8 cellular contexts compared by ENCODE assay signal in genomic region chr20:50794846-50795634, GRCh38. TPM values are rescaled to one million over a fixed set of nuclear protein-coding genes. Genes with fewer than 3 reads are reported as not detected.
DNase-seq lines count a peak whose midpoint lies in the region; ATAC-seq and TF ChIP-seq lines count a peak whose summit lies in the region.

TSS of gene BCAS4 (plus strand) at chr20:50795061. CDS start at chr20:50795084, 23 bp downstream.

- WGBS in gastroesophageal sphincter (ENCODE audit: low coverage in 1 of 2), 2 donors: 0% methylated on average over 1 of the region's 92 CpGs; no CpG with 5 or more reads in 1 of the 2 donors
- 0 to 1% methylated on average over 4 to 55 of the region's 92 CpGs for WGBS in testis, 2 donors

- peaks cover 9% of the 10 kb centered on the region for H3K4me1 ChIP-seq in HUES48 (ENCODE audit: control insufficient read depth, insufficient read depth, low read length)
- peaks cover 0 to 42% (median 15%) of the 10 kb centered on the region in 3 donors for H3K4me1 ChIP-seq in gastroesophageal sphincter
- peaks cover 25% of the 10 kb centered on the region for H3K4me1 ChIP-seq in osteoblast (ENCODE audit: insufficient read depth, low read length)
- H3K4me1 ChIP-seq in testis: peaks cover 19% of the 10 kb centered on the region

- TF ChIP-seq POLR2A in gastroesophageal sphincter (IDR thresholded peaks at IDR 0.05) (no peak), testis (IDR thresholded peaks at IDR 0.05) (no peak)

- ATAC-seq in GM21390 (IDR thresholded peaks at IDR 0.05; ENCODE audit: unreplicated experiment): peak; percentile 57
- peak; percentile 85 for ATAC-seq in gastroesophageal sphincter

- no peak for TF ChIP-seq EP300 in gastroesophageal sphincter (IDR thresholded peaks at IDR 0.05)

- H3K4me3 ChIP-seq in HUES48 (ENCODE audit: low read depth, low read length) (peak within 1 kb of the TSS; percentile 86), gastroesophageal sphincter (peak within 1 kb of the TSS; percentile 73 to 92), osteoblast (ENCODE audit: insufficient read depth, low read length) (peak within 1 kb of the TSS; percentile 93), testis (peak within 1 kb of the TSS; percentile 74 to 86)

- DNase-seq in DMS53 (lab: John Stamatoyannopoulos, UW): peak; percentile 93
- DNase-seq in SHP77 treated with DMSO at 0.1 percent for 48 hours (lab: John Stamatoyannopoulos, UW): peak; percentile 32
- DNase-seq in activated gamma-delta T cell treated with anti-CD3 and anti-CD28 coated beads, Interleukin-2, amount 50 U/mL, for 16 hours (ENCODE audit: low read depth): peak; percentile 69
- peak; percentile 99 for DNase-seq in osteoblast (ENCODE audit: insufficient read length, low spot score, missing footprints)
- peak; percentile 79 for DNase-seq in testis

- peaks cover 3% of the 10 kb centered on the region for H3K79me2 ChIP-seq in osteoblast (ENCODE audit: insufficient read depth, low read length)

- intact Hi-C loops in testis (cut with DNase I; ENCODE audit: low total_unique reads): loop anchor here (10.0 kb wide), 1 partner anchor 130 kb away; no protein-coding TSS in a partner anchor

- H4K20me1 ChIP-seq in osteoblast (ENCODE audit: insufficient read depth, low read length): no peaks in the 10 kb centered on the region

- H3K27me3 ChIP-seq in HUES48 (ENCODE audit: control insufficient read depth, insufficient read depth, low read length): no peaks in the 10 kb centered on the region
- no peaks in the 10 kb centered on the region for H3K27me3 ChIP-seq in gastroesophageal sphincter
- H3K27me3 ChIP-seq in osteoblast (ENCODE audit: insufficient read depth, low read length): no peaks in the 10 kb centered on the region
- no peaks in the 10 kb centered on the region for H3K27me3 ChIP-seq in testis

- H3K9ac ChIP-seq in HUES48 (ENCODE audit: low read depth, low read length): peak within 1 kb of the TSS; percentile 50

- H3K9me3 ChIP-seq in HUES48 (ENCODE audit: control insufficient read depth, insufficient read depth, low read length) (no peaks in the 10 kb centered on the region), gastroesophageal sphincter (no peaks in the 10 kb centered on the region), osteoblast (ENCODE audit: low read depth, low read length) (no peaks in the 10 kb centered on the region), testis (no peaks in the 10 kb centered on the region)

- TF ChIP-seq CTCF in gastroesophageal sphincter (IDR thresholded peaks at IDR 0.05): peak in 3 of 4 experiments; percentile 84 to 99 (median 98)
- peak; percentile 67 for TF ChIP-seq CTCF in osteoblast (IDR thresholded peaks at IDR 0.05; ENCODE audit: extremely low read depth, low read depth, low read length)
- peak; percentile 82 to 99 (median 96) for TF ChIP-seq CTCF in testis (IDR thresholded peaks at IDR 0.05)

- H3K4me2 ChIP-seq in osteoblast (ENCODE audit: insufficient read depth, low read length): peak within 1 kb of the TSS; percentile 79

- no peaks in the 10 kb centered on the region for H3K36me3 ChIP-seq in HUES48 (ENCODE audit: control insufficient read depth, insufficient read depth, low read length)
- no peaks in the 10 kb centered on the region for H3K36me3 ChIP-seq in gastroesophageal sphincter
- H3K36me3 ChIP-seq in osteoblast (ENCODE audit: insufficient read depth, low read length): no peaks in the 10 kb centered on the region
- H3K36me3 ChIP-seq in testis (ENCODE audit: low read depth, missing control alignments): no peaks in the 10 kb centered on the region

- H3K27ac ChIP-seq in HUES48 (ENCODE audit: low read depth, low read length): peak within 1 kb of the TSS; percentile 69
- peak within 1 kb of the TSS in 3 of 4 donors; percentile 80 to 82 (median 82) for H3K27ac ChIP-seq in gastroesophageal sphincter
- peak within 1 kb of the TSS; percentile 63 for H3K27ac ChIP-seq in osteoblast (ENCODE audit: low read depth, low read length)
- H3K27ac ChIP-seq in testis: peak within 1 kb of the TSS; percentile 65 to 68

- H2AFZ ChIP-seq in osteoblast (ENCODE audit: low read length): peak within 1 kb of the TSS; percentile 85

RNA-seq across cellular contexts. Expression of gene BCAS4, which starts in this region (rescaled TPM):
- total RNA-seq in gastroesophageal sphincter: 10 to 100 TPM in 1 of 4 donors, 1 to 10 TPM in 3; 4.4 to 18.7 (median 4.7) TPM
- 2.4 and 2.9 TPM in 2 replicates for total RNA-seq in osteoblast
- total RNA-seq in testis: 10 to 100 TPM in 1 of 2 donors, 1 to 10 TPM in 1; 7.6 to 10.8 TPM
- 5.8 TPM for polyA plus RNA-seq in testis (ENCODE audit: insufficient read depth, low read depth, low replicate concordance)

Comparison
In these comparisons a context has a peak if more than half of its experiments do, and no peak if none do; other contexts are left out.
1. Peak in every context shown above with its lines: DNase-seq, ATAC-seq, H3K4me3 ChIP-seq and H3K27ac ChIP-seq.
2. DNase-seq: peak in every context shown above with its lines; median percentile 99 in osteoblast; 93 in DMS53; 79 in testis; 69 in activated gamma-delta T cell treated with anti-CD3 and anti-CD28 coated beads, Interleukin-2, amount 50 U/mL, for 16 hours; 32 in SHP77 treated with DMSO at 0.1 percent for 48 hours.